Comparison of ENCODE assay signal across 10 cellular contexts in the genomic region with DNA sequence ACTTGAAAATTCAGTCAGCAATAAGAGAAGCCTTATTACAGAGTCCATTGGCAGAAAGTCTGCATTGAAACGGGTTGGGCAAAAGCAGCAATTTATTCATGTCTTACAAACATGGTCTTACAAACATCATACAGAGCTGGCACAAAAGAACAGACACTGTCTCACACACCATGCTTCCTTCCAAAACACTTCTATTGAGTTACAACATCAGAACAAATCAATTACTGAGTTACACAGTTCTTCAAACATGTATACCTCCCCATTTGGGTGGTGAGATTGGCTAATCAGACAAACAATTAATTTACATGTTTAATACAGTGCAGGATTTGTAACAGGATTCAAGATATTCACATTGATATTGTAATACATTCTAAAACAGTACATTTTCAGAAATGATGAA. TPM values are rescaled to one million over a fixed set of nuclear protein-coding genes. Genes with fewer than 3 reads are reported as not detected.
"Had no signal": no experiment of that assay in that cellular context is flagged by ENCODE, and none has a peak within 500 bp of the region (broad histone marks: within the 10 kb centered on the region; RNA-seq: fewer than 3 reads in every experiment).

No MANE protein-coding gene starts in this region.

- DNase-seq: GM23248, GOT3, H7, HFFc6, IMR-90, KG1 had no signal

- ATAC-seq: HCT116, K562 had no signal

- H3K27ac ChIP-seq: GM23248, HL-60 had no signal

RNA-seq across cellular contexts. Expression of a gene that starts 9.5 kb away (rescaled TPM):
- total RNA-seq: GM23248, HFFc6, HT1080, IMR-90, K562 had no signal
